ENCODE assay signal across 14 cellular contexts in genomic region chr7:66727058-66727457, GRCh38. TPM values are rescaled to one million over a fixed set of nuclear protein-coding genes. Genes with fewer than 3 reads are reported as not detected.
A peak's percentile ranks its signal among the peaks of the same experiment; 100 is the strongest.
DNase-seq lines count a peak whose midpoint lies in the region.
"Had no signal": no experiment of that assay in that cellular context is flagged by ENCODE, and none has a peak within 500 bp of the region (broad histone marks: within the 10 kb centered on the region; RNA-seq: fewer than 3 reads in every experiment).

No MANE protein-coding gene starts in this region.

- no peak overlapping the region for H3K4me2 ChIP-seq in GM23248 (ENCODE audit: unreplicated experiment)
- H3K4me2 ChIP-seq: BLaER1 had no signal

- no peak overlapping the region for H2AFZ ChIP-seq in GM23248

- H3K27me3 ChIP-seq in GM23248 (replicated peaks; ENCODE audit: insufficient read depth): no peaks in the 10 kb centered on the region
- no peaks in the 10 kb centered on the region for H3K27me3 ChIP-seq in esophagus (ENCODE audit: control insufficient read depth in 1 of 2, insufficient read depth in 2 of 2, low read length in 2 of 2)
- H3K27me3 ChIP-seq: BLaER1 had no signal

- H3K4me3 ChIP-seq in GM23248 (no peak overlapping the region), esophagus (ENCODE audit: low read depth in 1 of 2, low read length in 2 of 2) (no peak overlapping the region)
- H3K4me3 ChIP-seq: BLaER1, HAP-1 had no signal

- no peak overlapping the region for H3K9ac ChIP-seq in GM23248
- H3K9ac ChIP-seq: BLaER1 had no signal

- no peaks in the 10 kb centered on the region for H3K9me2 ChIP-seq in GM23248 (ENCODE audit: insufficient read depth)

- H3K4me1 ChIP-seq in GM23248 (ENCODE audit: insufficient read depth) (no peaks in the 10 kb centered on the region), esophagus (ENCODE audit: control insufficient read depth in 2 of 2, insufficient read depth in 2 of 2, low read length in 1 of 2) (no peaks in the 10 kb centered on the region)
- H3K4me1 ChIP-seq: BLaER1, HAP-1 had no signal

- H3K36me3 ChIP-seq in GM23248 (ENCODE audit: low read depth) (peaks cover 39% of the 10 kb centered on the region), esophagus (ENCODE audit: control insufficient read depth in 2 of 2, insufficient read depth in 2 of 2, low read length in 1 of 2) (peaks cover 0 to 9% of the 10 kb centered on the region in 2 donors)
- H3K36me3 ChIP-seq: HAP-1 had no signal

- H3K27ac ChIP-seq in GM23248 (no peak overlapping the region), esophagus (ENCODE audit: low read depth in 2 of 2, low read length in 1 of 2) (peak overlapping the region; percentile 40 to 57)
- H3K27ac ChIP-seq: BLaER1 had no signal

- H3K9me3 ChIP-seq in GM23248 (ENCODE audit: low read depth) (no peaks in the 10 kb centered on the region), esophagus (ENCODE audit: control insufficient read depth in 2 of 2, insufficient read depth in 1 of 2, low read depth in 1 of 2, low read length in 1 of 2) (peaks cover 0 to 3% of the 10 kb centered on the region in 2 donors)

- H4K20me1 ChIP-seq in GM23248 (ENCODE audit: insufficient read depth): no peaks in the 10 kb centered on the region

- WGBS in GM23248 (ENCODE audit: low coverage in 1 of 2, low lambda C conversion rate in 2 of 2, missing lambda C conversion rate in 2 of 2), 2 experiments: 85 to 93% methylated on average over 3 of the region's 3 CpGs
- WGBS in esophagus, 2 donors: 78 to 81% methylated on average over 3 of the region's 3 CpGs

- DNase-seq in GM23248: peak; percentile 23
- DNase-seq in SK-MEL-5 (ENCODE audit: low read depth, low spot score): peak; percentile 53
- peak; percentile 8 for DNase-seq in iris pigment epithelial cell (ENCODE audit: low read depth)
- no peak for DNase-seq in COR-L47 (lab: John Stamatoyannopoulos, UW)
- no peak for DNase-seq in activated naive CD4-positive, alpha-beta T cell treated with Interleukin-2 at 50 U/mL for 16 hours
- no peak for DNase-seq in stimulated activated naive CD4-positive, alpha-beta T cell treated with Interleukin-2 at 50 U/mL for 16 hours (lab: John Stamatoyannopoulos, UW)
- DNase-seq: 8988T; AML-193; CD8-positive, alpha-beta memory T cell; DMS53; GF-D8 had no signal

- in situ Hi-C loops in GM23248 (cut with MboI): no loop called here
- in situ Hi-C loops in SK-MEL-5 (cut with HindIII; ENCODE audit: low pct_unique_long_range_greater_than_20kb, low sequenced_read_pairs): no loop called here

- H3K79me2 ChIP-seq in GM23248 (ENCODE audit: insufficient read depth): peaks cover 56% of the 10 kb centered on the region

- H3F3A ChIP-seq in GM23248 (ENCODE audit: insufficient read depth): 0 out of 2 replicates have a peak, but pooled peaks cover 8% of the 10 kb centered on the region

RNA-seq across cellular contexts. Expression of gene RABGEF1, which starts 13.5 kb away (rescaled TPM):
- total RNA-seq in GM23248 (2014; rRNA removed; shearing (Covaris generic)): 70.8 and 71.5 TPM in 2 replicates
- polyA plus RNA-seq in GM23248 (2016; fragmentation: Nextera tagmentation; extraction: Ambion mirVana): 64.5 and 68.2 TPM in 2 replicates
- total RNA-seq in SK-MEL-5 (2014; rRNA removed; shearing (Covaris generic)): 37.4 and 37.6 TPM in 2 replicates
- polyA plus RNA-seq in SK-MEL-5 (2015; cell fraction: cytosol; rRNA removed): 24.6 and 24.9 TPM in 2 replicates
- polyA plus RNA-seq in SK-MEL-5 (2015; cell fraction: nucleus; rRNA removed): 21.2 and 25.4 TPM in 2 replicates
- 10 to 100 TPM; 18.5 to 21.3 TPM for polyA plus RNA-seq in esophagus

Comparison
In these comparisons a context has a peak if more than half of its experiments do, and no peak if none do; other contexts are left out.
1. DNase-seq: peak in GM23248 (single experiment), SK-MEL-5 (single experiment) and iris pigment epithelial cell (single experiment); none in COR-L47 (single experiment), activated naive CD4-positive, alpha-beta T cell treated with Interleukin-2 at 50 U/mL for 16 hours (single experiment) and stimulated activated naive CD4-positive, alpha-beta T cell treated with Interleukin-2 at 50 U/mL for 16 hours (single experiment).